ENCODE assay signal across 19 cellular contexts in genomic region chr2:58081000-58081399, GRCh38. TPM values are rescaled to one million over a fixed set of nuclear protein-coding genes. Genes with fewer than 3 reads are reported as not detected.
DNase-seq lines count a peak whose midpoint lies in the region; FAIRE-seq and TF ChIP-seq lines count a peak whose summit lies in the region.
"Had no signal": no experiment of that assay in that cellular context is flagged by ENCODE, and none has a peak within 500 bp of the region (broad histone marks: within the 10 kb centered on the region; RNA-seq: fewer than 3 reads in every experiment).

No MANE protein-coding gene starts in this region.

- peaks cover 2% of the 10 kb centered on the region for H3K79me2 ChIP-seq in hepatocyte

- H3K9me2 ChIP-seq in hepatocyte (replicated peaks; ENCODE audit: insufficient read depth) = no peaks in the 10 kb centered on the region

- H2AFZ ChIP-seq in hepatocyte = no peak overlapping the region

- DNase-seq in D721Med (ENCODE audit: insufficient read length, low spot score) (no peak), HCEC 1CT (peak; percentile 30), SHP77 (lab: John Stamatoyannopoulos, UW) (peak; percentile 91 to 94), hepatocyte (ENCODE audit: low spot score) (peak; percentile 8), T-helper 2 cell (no peak), GM20000 (ENCODE audit: low spot score) (no peak)
- no peak for DNase-seq in stimulated activated CD4-positive, alpha-beta T cell treated with anti-CD3 and anti-CD28 coated beads, Interleukin-4, amount 100 ng/mL, for 4 hours
- no peak for DNase-seq in activated CD4-positive, alpha-beta T cell treated with anti-CD3 and anti-CD28 coated beads, Interleukin-2, amount 50 U/mL, for 1 hour
- DNase-seq: activated CD4-positive, alpha-beta memory T cell treated with anti-CD3 and anti-CD28 coated beads for 36 hours; activated gamma-delta T cell treated with Interleukin-2 at 50 U/mL for 16 hours; adrenal gland; foreskin fibroblast; mammary epithelial cell; NCI-H2171 treated with DMSO at 0.1 percent for 48 hours; stimulated activated CD4-positive, alpha-beta T cell treated with anti-CD3 and anti-CD28 coated beads, Interleukin-12 subunit alpha, Interleukin-12 subunit beta, amount 100 ng/mL, for 4 hours; stimulated activated CD8-positive, alpha-beta memory T cell treated with anti-CD3 and anti-CD28 coated beads, Interleukin-4, amount 100 ng/mL, for 48 hours; upper lobe of left lung had no signal

- FAIRE-seq in D721Med (lab: Jason Lieb, UNC) = peak; percentile 38

- no peak overlapping the region for H3K4me2 ChIP-seq in hepatocyte

- H3K27ac ChIP-seq in hepatocyte = no peak overlapping the region
- H3K27ac ChIP-seq: adrenal gland, breast epithelium, SK-N-MC, upper lobe of left lung had no signal

- no peaks in the 10 kb centered on the region for H3K4me1 ChIP-seq in hepatocyte (ENCODE audit: insufficient read depth)
- H3K4me1 ChIP-seq: adrenal gland, breast epithelium, upper lobe of left lung had no signal

- no peaks in the 10 kb centered on the region for H3K27me3 ChIP-seq in hepatocyte
- H3K27me3 ChIP-seq: adrenal gland, breast epithelium, upper lobe of left lung had no signal

- no peaks in the 10 kb centered on the region for H3K9me3 ChIP-seq in hepatocyte (ENCODE audit: low read depth)
- H3K9me3 ChIP-seq: adrenal gland, breast epithelium, upper lobe of left lung had no signal

- H4K20me1 ChIP-seq in hepatocyte (ENCODE audit: insufficient read depth, poor library complexity, severe bottlenecking) = no peaks in the 10 kb centered on the region

- H3K4me3 ChIP-seq in hepatocyte = no peak overlapping the region
- H3K4me3 ChIP-seq: adrenal gland, breast epithelium, SK-N-MC, upper lobe of left lung had no signal

- TF ChIP-seq CTCF in D721Med (IDR thresholded peaks at IDR 0.05; ENCODE audit: insufficient read depth, missing control alignments) = no peak
- no peak for TF ChIP-seq CTCF in hepatocyte (IDR thresholded peaks at IDR 0.05; ENCODE audit: poor library complexity)
- no peak for TF ChIP-seq CTCF in GM20000 (IDR thresholded peaks at IDR 0.05; ENCODE audit: extremely low read depth, missing control alignments)

- no peaks in the 10 kb centered on the region for H3K36me3 ChIP-seq in hepatocyte (replicated peaks; ENCODE audit: insufficient read depth, low read depth)
- H3K36me3 ChIP-seq: adrenal gland, breast epithelium, upper lobe of left lung had no signal

RNA-seq across cellular contexts. Expression of gene VRK2, which starts 34.4 kb away (rescaled TPM):
- total RNA-seq in hepatocyte = 19.3 and 25.1 TPM in 2 replicates
- polyA plus RNA-seq in hepatocyte = 16.5 and 18.4 TPM in 2 replicates

Comparison
In these comparisons a context has a peak if more than half of its experiments do, and no peak if none do; other contexts are left out.
1. DNase-seq: peak in HCEC 1CT (single experiment), SHP77 (2 of 2) and hepatocyte (single experiment); none in D721Med (single experiment), T-helper 2 cell (0 of 5), GM20000 (single experiment), stimulated activated CD4-positive, alpha-beta T cell treated with anti-CD3 and anti-CD28 coated beads, Interleukin-4, amount 100 ng/mL, for 4 hours (0 of 2) and activated CD4-positive, alpha-beta T cell treated with anti-CD3 and anti-CD28 coated beads, Interleukin-2, amount 50 U/mL, for 1 hour (single experiment).